8 cellular contexts compared by ENCODE assay signal in genomic region chr12:108495054-108495453, GRCh38. TPM values are rescaled to one million over a fixed set of nuclear protein-coding genes. Genes with fewer than 3 reads are reported as not detected.
DNase-seq lines count a peak whose midpoint lies in the region; ATAC-seq and TF ChIP-seq lines count a peak whose summit lies in the region.

No MANE protein-coding gene starts in this region.

- H3K27ac ChIP-seq in C4-2B (no peak overlapping the region), aorta (ENCODE audit: low read depth in 1 of 2, low read length in 2 of 2) (no peak overlapping the region)

- H3K4me3 ChIP-seq in aorta (ENCODE audit: low read length in 2 of 2): no peak overlapping the region

- no peaks in the 10 kb centered on the region for H3K36me3 ChIP-seq in aorta (ENCODE audit: control insufficient read depth in 1 of 2, insufficient read depth in 2 of 2, low read length in 1 of 2)

- peak; percentile 72 for TF ChIP-seq CTCF in C4-2B (conservative IDR thresholded peaks at IDR 0.05)
- peak; percentile 63 for TF ChIP-seq CTCF in GM13977 (IDR thresholded peaks at IDR 0.05; ENCODE audit: extremely low read depth, insufficient read depth, missing control alignments)

- 38 to 53% methylated on average over 1 of the region's 1 CpG for WGBS in aorta, 2 donors

- no peaks in the 10 kb centered on the region for H3K9me3 ChIP-seq in aorta (ENCODE audit: control insufficient read depth, low read length)

- no peaks in the 10 kb centered on the region for H3K27me3 ChIP-seq in aorta (ENCODE audit: control insufficient read depth in 1 of 2, insufficient read depth in 2 of 2, low read length in 1 of 2)

- peak; percentile 65 for DNase-seq in GM13977 (ENCODE audit: low spot score)
- peak; percentile 60 for DNase-seq in iPS DF 4.7 (ENCODE audit: extremely low read depth, low spot score)
- no peak for DNase-seq in HPDE6-E6E7 (ENCODE audit: extremely low spot score)
- DNase-seq in aorta: no peak

- in situ Hi-C loops in GM13977 (cut with MboI; ENCODE audit: low pct_unique_long_range_greater_than_20kb, low sequenced_read_pairs, unreplicated experiment): loop anchor here (25.0 kb wide), 1 partner anchor 508 kb away; no protein-coding TSS in a partner anchor

- intact Hi-C loops in aorta (cut with DNase I): no loop called here

- H3K4me1 ChIP-seq in aorta (ENCODE audit: control insufficient read depth in 1 of 2, insufficient read depth in 2 of 2, low read length in 2 of 2): no peaks in the 10 kb centered on the region

- ATAC-seq in SK-N-SH treated with all-trans-retinoic acid at 6 μM for 48 hours (peak; percentile 58), HG02678 (IDR thresholded peaks at IDR 0.05; ENCODE audit: unreplicated experiment) (no peak), HG03432 (IDR thresholded peaks at IDR 0.05; ENCODE audit: unreplicated experiment) (no peak), aorta (ENCODE audit: low FRiP score) (no peak)

TF ChIP-seq in SK-N-SH treated with all-trans-retinoic acid at 6 μM for 48 hours, 23 proteins besides CTCF, POLR2A, EP300 and RAD21:
- TF ChIP-seq SNAI2 (CRISPR knock-in tag; IDR thresholded peaks at IDR 0.05) (no peak), TSHZ2 (CRISPR knock-in tag; IDR thresholded peaks at IDR 0.05) (no peak), ZC3H10 (CRISPR knock-in tag; IDR thresholded peaks at IDR 0.05) (no peak), ZNF8 (CRISPR knock-in tag; IDR thresholded peaks at IDR 0.05) (no peak), TCF4 (CRISPR knock-in tag; IDR thresholded peaks at IDR 0.05; ENCODE audit: borderline replicate concordance) (no peak), ZNF565 (CRISPR knock-in tag; conservative IDR thresholded peaks at IDR 0.05; ENCODE audit: low read depth) (no peak), POU6F1 (CRISPR knock-in tag; IDR thresholded peaks at IDR 0.05; ENCODE audit: borderline replicate concordance, low read depth) (no peak), BACH2 (CRISPR knock-in tag; IDR thresholded peaks at IDR 0.05; ENCODE audit: borderline replicate concordance) (no peak)

RNA-seq across cellular contexts. Expression of gene FICD, which starts 20.0 kb away (rescaled TPM):
- total RNA-seq in aorta: 10 to 100 TPM in 1 of 2 donors, 1 to 10 TPM in 1; 6.5 to 14.5 TPM
- 1 to 10 TPM in 1 of 2 donors, under 1 TPM in 1; 0.63 to 3.7 TPM for polyA plus RNA-seq in aorta

Comparison
In these comparisons a context has a peak if more than half of its experiments do, and no peak if none do; other contexts are left out.
1. DNase-seq: peak in GM13977 (single experiment) and iPS DF 4.7 (single experiment); none in HPDE6-E6E7 (single experiment) and aorta (0 of 2).